In the genomic region with DNA sequence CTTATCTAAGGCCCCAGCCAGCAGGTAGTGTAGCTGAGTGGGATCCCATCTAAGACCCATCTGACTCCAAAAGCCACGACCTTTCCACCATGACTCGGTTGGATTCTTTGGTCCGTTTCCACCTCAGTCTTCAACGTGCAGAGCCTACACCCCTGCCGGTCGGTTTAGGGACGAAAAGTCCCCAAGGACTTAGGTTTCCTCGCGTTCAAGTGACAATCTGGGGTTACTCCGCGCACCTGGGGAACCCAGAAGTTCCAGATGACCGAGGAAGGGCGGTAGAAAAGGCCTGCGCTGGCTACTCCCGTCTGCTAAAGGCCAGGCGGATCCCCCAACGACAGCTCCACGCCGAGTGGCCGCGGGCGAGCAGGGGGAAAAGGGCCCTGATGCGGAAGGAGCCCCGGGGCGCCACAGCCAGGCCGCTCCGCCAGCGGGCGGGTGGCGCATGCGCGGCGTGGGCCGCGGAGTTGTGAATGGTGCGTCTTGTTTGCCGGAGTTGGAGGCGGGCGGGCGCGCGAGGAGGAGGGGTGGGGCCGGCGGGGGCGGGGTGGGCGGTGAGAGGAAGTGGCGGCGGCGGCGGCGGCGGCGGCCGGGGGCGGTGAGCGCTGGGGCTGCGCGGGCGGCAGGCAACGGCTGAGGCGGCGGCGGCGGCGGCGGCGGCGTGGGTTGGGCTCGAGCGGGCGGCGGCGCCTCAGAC, we compare ENCODE assay signal across 1 cellular context.
TF ChIP-seq lines count a peak whose summit lies in the region.

Gene CBFB, plus strand, starts transcription at position 595 of the 694 bp plus-strand sequence. CDS start 259 bp downstream, outside the sequence.

TF ChIP-seq in HEK293, 187 proteins besides CTCF, POLR2A, EP300 and RAD21 (continued from another document):
- TF ChIP-seq, protein P1, sequence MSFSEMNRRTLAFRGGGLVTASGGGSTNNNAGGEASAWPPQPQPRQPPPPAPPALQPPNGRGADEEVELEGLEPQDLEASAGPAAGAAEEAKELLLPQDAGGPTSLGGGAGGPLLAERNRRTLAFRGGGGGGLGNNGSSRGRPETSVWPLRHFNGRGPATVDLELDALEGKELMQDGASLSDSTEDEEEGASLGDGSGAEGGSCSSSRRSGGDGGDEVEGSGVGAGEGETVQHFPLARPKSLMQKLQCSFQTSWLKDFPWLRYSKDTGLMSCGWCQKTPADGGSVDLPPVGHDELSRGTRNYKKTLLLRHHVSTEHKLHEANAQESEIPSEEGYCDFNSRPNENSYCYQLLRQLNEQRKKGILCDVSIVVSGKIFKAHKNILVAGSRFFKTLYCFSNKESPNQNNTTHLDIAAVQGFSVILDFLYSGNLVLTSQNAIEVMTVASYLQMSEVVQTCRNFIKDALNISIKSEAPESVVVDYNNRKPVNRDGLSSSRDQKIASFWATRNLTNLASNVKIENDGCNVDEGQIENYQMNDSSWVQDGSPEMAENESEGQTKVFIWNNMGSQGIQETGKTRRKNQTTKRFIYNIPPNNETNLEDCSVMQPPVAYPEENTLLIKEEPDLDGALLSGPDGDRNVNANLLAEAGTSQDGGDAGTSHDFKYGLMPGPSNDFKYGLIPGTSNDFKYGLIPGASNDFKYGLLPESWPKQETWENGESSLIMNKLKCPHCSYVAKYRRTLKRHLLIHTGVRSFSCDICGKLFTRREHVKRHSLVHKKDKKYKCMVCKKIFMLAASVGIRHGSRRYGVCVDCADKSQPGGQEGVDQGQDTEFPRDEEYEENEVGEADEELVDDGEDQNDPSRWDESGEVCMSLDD (tag by site-specific recombination; IDR thresholded peaks at IDR 0.05): no peak
- TF ChIP-seq ZBTB6 (tag by site-specific recombination; IDR thresholded peaks at IDR 0.05) (no peak), ZNF76 (tag by site-specific recombination; IDR thresholded peaks at IDR 0.05; ENCODE audit: borderline replicate concordance, low read depth) (no peak), ZFP37 (tag by site-specific recombination; IDR thresholded peaks at IDR 0.05) (peak; percentile 63; the same call in 1 of the 2 replicates), ZNF366 (tag by site-specific recombination; conservative IDR thresholded peaks at IDR 0.05) (no peak), ZNF10 (tag by site-specific recombination; IDR thresholded peaks at IDR 0.05) (no peak), ZBTB8A (tag by site-specific recombination; IDR thresholded peaks at IDR 0.05) (peak; percentile 24), EGR2 (tag by site-specific recombination; IDR thresholded peaks at IDR 0.05; ENCODE audit: low read depth) (no peak; the same call in 1 of the 2 replicates), ZSCAN18 (tag by site-specific recombination; IDR thresholded peaks at IDR 0.05) (no peak), MZF1 (tag by site-specific recombination; IDR thresholded peaks at IDR 0.05; ENCODE audit: borderline replicate concordance) (peak; percentile 76; the same call in 1 of the 2 replicates), ZNF677 (tag by site-specific recombination; IDR thresholded peaks at IDR 0.05) (no peak), ZNF16 (tag by site-specific recombination; IDR thresholded peaks at IDR 0.05; ENCODE audit: low read depth) (no peak), ZNF292 (tag by site-specific recombination; IDR thresholded peaks at IDR 0.05; ENCODE audit: borderline replicate concordance, low read depth) (no peak), ZNF670 (tag by site-specific recombination; IDR thresholded peaks at IDR 0.05; ENCODE audit: low read depth) (no peak), TRIM28 (IDR thresholded peaks at IDR 0.05; ENCODE audit: borderline replicate concordance, low read length) (no peak), ZNF660 (tag by site-specific recombination; IDR thresholded peaks at IDR 0.05) (peak; percentile 70), ZNF335 (tag by site-specific recombination; conservative IDR thresholded peaks at IDR 0.05) (peak; percentile 91), ZNF704 (tag by site-specific recombination; IDR thresholded peaks at IDR 0.05) (no peak), ZNF610 (tag by site-specific recombination; IDR thresholded peaks at IDR 0.05; ENCODE audit: borderline replicate concordance) (peak; percentile 55; the same call in 1 of the 2 replicates), ZNF654 (tag by site-specific recombination; IDR thresholded peaks at IDR 0.05; ENCODE audit: low read depth) (no peak), ZNF549 (tag by site-specific recombination; IDR thresholded peaks at IDR 0.05) (no peak), ZSCAN30 (tag by site-specific recombination; IDR thresholded peaks at IDR 0.05) (peak; percentile 66), ZNF266 (tag by site-specific recombination; IDR thresholded peaks at IDR 0.05; ENCODE audit: low read depth) (no peak), ZBTB17 (tag by site-specific recombination; IDR thresholded peaks at IDR 0.05) (0 out of 2 replicates have a peak, but pooled peaks have one; percentile 37), SP7 (tag by site-specific recombination; IDR thresholded peaks at IDR 0.05) (peak; percentile 53), SCRT1 (tag by site-specific recombination; IDR thresholded peaks at IDR 0.05; ENCODE audit: borderline replicate concordance) (no peak), KLF1 (tag by site-specific recombination; IDR thresholded peaks at IDR 0.05) (peak; percentile 57; the same call in 1 of the 2 replicates), ZNF2 (tag by site-specific recombination; IDR thresholded peaks at IDR 0.05) (peak; percentile 61; the same call in 1 of the 2 replicates), ZNF596 (tag by site-specific recombination; IDR thresholded peaks at IDR 0.05) (no peak), KLF16 (tag by site-specific recombination; IDR thresholded peaks at IDR 0.05) (peak; percentile 66; the same call in 1 of the 2 replicates), YY1 (tag by site-specific recombination; IDR thresholded peaks at IDR 0.05) (no peak)
- TF ChIP-seq, protein P2, sequence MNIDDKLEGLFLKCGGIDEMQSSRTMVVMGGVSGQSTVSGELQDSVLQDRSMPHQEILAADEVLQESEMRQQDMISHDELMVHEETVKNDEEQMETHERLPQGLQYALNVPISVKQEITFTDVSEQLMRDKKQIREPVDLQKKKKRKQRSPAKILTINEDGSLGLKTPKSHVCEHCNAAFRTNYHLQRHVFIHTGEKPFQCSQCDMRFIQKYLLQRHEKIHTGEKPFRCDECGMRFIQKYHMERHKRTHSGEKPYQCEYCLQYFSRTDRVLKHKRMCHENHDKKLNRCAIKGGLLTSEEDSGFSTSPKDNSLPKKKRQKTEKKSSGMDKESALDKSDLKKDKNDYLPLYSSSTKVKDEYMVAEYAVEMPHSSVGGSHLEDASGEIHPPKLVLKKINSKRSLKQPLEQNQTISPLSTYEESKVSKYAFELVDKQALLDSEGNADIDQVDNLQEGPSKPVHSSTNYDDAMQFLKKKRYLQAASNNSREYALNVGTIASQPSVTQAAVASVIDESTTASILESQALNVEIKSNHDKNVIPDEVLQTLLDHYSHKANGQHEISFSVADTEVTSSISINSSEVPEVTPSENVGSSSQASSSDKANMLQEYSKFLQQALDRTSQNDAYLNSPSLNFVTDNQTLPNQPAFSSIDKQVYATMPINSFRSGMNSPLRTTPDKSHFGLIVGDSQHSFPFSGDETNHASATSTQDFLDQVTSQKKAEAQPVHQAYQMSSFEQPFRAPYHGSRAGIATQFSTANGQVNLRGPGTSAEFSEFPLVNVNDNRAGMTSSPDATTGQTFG (tag by site-specific recombination; IDR thresholded peaks at IDR 0.05; ENCODE audit: borderline replicate concordance): no peak
- TF ChIP-seq, protein P3, sequence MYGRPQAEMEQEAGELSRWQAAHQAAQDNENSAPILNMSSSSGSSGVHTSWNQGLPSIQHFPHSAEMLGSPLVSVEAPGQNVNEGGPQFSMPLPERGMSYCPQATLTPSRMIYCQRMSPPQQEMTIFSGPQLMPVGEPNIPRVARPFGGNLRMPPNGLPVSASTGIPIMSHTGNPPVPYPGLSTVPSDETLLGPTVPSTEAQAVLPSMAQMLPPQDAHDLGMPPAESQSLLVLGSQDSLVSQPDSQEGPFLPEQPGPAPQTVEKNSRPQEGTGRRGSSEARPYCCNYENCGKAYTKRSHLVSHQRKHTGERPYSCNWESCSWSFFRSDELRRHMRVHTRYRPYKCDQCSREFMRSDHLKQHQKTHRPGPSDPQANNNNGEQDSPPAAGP (tag by site-specific recombination; IDR thresholded peaks at IDR 0.05): peak; percentile 59; the same call in 1 of the 2 replicates
- TF ChIP-seq, protein P4, sequence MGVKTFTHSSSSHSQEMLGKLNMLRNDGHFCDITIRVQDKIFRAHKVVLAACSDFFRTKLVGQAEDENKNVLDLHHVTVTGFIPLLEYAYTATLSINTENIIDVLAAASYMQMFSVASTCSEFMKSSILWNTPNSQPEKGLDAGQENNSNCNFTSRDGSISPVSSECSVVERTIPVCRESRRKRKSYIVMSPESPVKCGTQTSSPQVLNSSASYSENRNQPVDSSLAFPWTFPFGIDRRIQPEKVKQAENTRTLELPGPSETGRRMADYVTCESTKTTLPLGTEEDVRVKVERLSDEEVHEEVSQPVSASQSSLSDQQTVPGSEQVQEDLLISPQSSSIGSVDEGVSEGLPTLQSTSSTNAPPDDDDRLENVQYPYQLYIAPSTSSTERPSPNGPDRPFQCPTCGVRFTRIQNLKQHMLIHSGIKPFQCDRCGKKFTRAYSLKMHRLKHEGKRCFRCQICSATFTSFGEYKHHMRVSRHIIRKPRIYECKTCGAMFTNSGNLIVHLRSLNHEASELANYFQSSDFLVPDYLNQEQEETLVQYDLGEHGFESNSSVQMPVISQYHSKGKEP (tag by site-specific recombination; IDR thresholded peaks at IDR 0.05): 0 out of 2 replicates have a peak, but pooled peaks have one; percentile 24
